Comparison of ENCODE assay signal across 10 cellular contexts in the genomic region with DNA sequence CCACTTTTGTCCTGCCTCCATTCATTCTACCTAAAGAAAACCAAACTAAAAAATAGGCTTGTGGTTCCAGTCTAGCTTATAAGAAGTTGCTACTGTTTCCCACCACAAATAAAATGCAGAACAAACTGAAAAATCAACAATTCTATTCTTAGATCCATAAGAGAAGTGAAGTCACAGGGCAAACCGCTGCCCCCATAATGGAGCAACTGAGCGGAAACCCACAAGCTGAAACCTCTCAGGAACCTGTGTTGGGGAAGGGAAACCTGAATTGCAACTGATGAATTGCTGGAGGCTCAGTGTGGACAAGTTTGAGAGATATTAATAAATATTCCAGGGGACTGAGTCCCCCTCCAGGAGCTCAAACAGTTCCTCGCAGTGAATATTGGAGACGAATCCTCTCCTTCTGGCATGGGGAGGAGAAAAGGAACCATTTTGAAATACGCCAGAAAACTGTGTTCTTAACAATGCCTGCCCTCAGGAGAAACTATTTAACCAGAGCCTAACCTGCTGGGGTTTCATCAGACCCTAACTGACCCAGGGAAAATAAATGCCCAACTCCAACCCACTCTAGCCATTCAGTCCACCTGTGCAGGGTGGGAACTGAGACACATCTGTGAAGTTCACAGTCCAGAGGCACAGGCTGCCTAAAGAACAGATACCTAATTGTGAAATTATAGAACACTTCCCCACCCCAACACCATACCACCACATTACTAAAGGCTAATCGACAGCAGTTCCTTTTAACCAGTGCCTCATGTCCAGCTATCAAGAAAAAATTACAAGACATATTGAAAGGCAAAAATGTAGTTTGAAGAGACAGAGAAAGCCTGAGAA. TPM values are rescaled to one million over a fixed set of nuclear protein-coding genes. Genes with fewer than 3 reads are reported as not detected.
DNase-seq lines count a peak whose midpoint lies in the region; ATAC-seq lines count a peak whose summit lies in the region.
"Had no signal": no experiment of that assay in that cellular context is flagged by ENCODE, and none has a peak within 500 bp of the region (broad histone marks: within the 10 kb centered on the region; RNA-seq: fewer than 3 reads in every experiment).

No MANE protein-coding gene starts in this region.

- H2AK5ac ChIP-seq in mesendoderm (ENCODE audit: low read length), result no peak overlapping the region

- DNase-seq in CD1c-positive myeloid dendritic cell (ENCODE audit: extremely low spot score), result peak; percentile 78
- DNase-seq in NOMO-1 treated with dmso at 0.1 percent for 144 hours (lab: John Stamatoyannopoulos, UW; ENCODE audit: unreplicated experiment), result peak; percentile 93
- no peak for DNase-seq in GM03348 (ENCODE audit: low spot score)
- no peak for DNase-seq in mesendoderm
- DNase-seq in stimulated activated naive CD8-positive, alpha-beta T cell treated with anti-CD3 and anti-CD28 coated beads, Interleukin-15, Interleukin-2, amounts not matched to agents 100 U/mL and 50 U/mL, for 24 hours, result no peak
- DNase-seq in NCI-H2171 treated with DMSO at 0.1 percent for 48 hours (lab: John Stamatoyannopoulos, UW), result no peak
- DNase-seq: gastrocnemius medialis, NCI-H510A treated with DMSO at 0.1 percent for 48 hours had no signal

- H3K23ac ChIP-seq in mesendoderm (ENCODE audit: low read length), result no peak overlapping the region

- no peak overlapping the region for H3K4ac ChIP-seq in mesendoderm (ENCODE audit: low read depth, low read length)

- H3K9ac ChIP-seq in mesendoderm (ENCODE audit: low read length), result no peak overlapping the region

- no peaks in the 10 kb centered on the region for H3K4me1 ChIP-seq in mesendoderm (ENCODE audit: control insufficient read depth, low read depth, low read length)
- H3K4me1 ChIP-seq: gastrocnemius medialis had no signal

- no peak overlapping the region for H3K18ac ChIP-seq in mesendoderm (ENCODE audit: low read length)

- H3K56ac ChIP-seq in mesendoderm (ENCODE audit: low read length), result no peak overlapping the region

- ATAC-seq in GM19438 (IDR thresholded peaks at IDR 0.05; ENCODE audit: low read depth, unreplicated experiment) (peak; percentile 87), HG03039 (IDR thresholded peaks at IDR 0.05; ENCODE audit: unreplicated experiment) (peak; percentile 83)
- no peak for ATAC-seq in stimulated activated naive CD8-positive, alpha-beta T cell treated with anti-CD3 and anti-CD28 coated beads, Interleukin-15, Interleukin-2, amounts not matched to agents 100 U/mL and 50 U/mL, for 24 hours
- ATAC-seq: gastrocnemius medialis had no signal

- H2BK15ac ChIP-seq in mesendoderm (replicated peaks; ENCODE audit: low read depth), result no peak overlapping the region

- no peak overlapping the region for H4K5ac ChIP-seq in mesendoderm (ENCODE audit: low read length)

- no peak overlapping the region for H3K4me2 ChIP-seq in mesendoderm (ENCODE audit: low read length)

- H3K27me3 ChIP-seq in mesendoderm (ENCODE audit: insufficient read depth, low read length, poor library complexity), result no peaks in the 10 kb centered on the region
- H3K27me3 ChIP-seq: gastrocnemius medialis had no signal

- no peak overlapping the region for H2BK120ac ChIP-seq in mesendoderm (ENCODE audit: low read depth, low read length)

- H3K27ac ChIP-seq in mesendoderm (ENCODE audit: low read depth, low read length), result no peak overlapping the region
- H3K27ac ChIP-seq: gastrocnemius medialis had no signal

- no peaks in the 10 kb centered on the region for H3K36me3 ChIP-seq in mesendoderm (ENCODE audit: control insufficient read depth, insufficient read depth, low read length)
- H3K36me3 ChIP-seq: gastrocnemius medialis had no signal

- no peak overlapping the region for H4K8ac ChIP-seq in mesendoderm (ENCODE audit: low read depth, low read length)

- H3K79me1 ChIP-seq in mesendoderm (ENCODE audit: low read length), result no peaks in the 10 kb centered on the region

- no CpG with 5 or more reads among the region's 6 CpGs for WGBS in mesendoderm (ENCODE audit: extremely low coverage, insufficient coverage, low lambda C conversion rate)

- no peak overlapping the region for H3K4me3 ChIP-seq in mesendoderm (ENCODE audit: low read length)
- H3K4me3 ChIP-seq: gastrocnemius medialis had no signal

- H3K79me2 ChIP-seq in mesendoderm (ENCODE audit: control insufficient read depth, insufficient read depth, low read length), result no peaks in the 10 kb centered on the region

- no peak overlapping the region for H2BK5ac ChIP-seq in mesendoderm (ENCODE audit: low read length)

RNA-seq across cellular contexts. Expression of a gene that starts 22.8 kb away (rescaled TPM):
- 10.7 TPM for polyA plus RNA-seq in mesendoderm (2013, experiment 1 of 2)
- polyA plus RNA-seq in mesendoderm (2013, experiment 2 of 2), result 10.5 TPM

Comparison
In these comparisons a context has a peak if more than half of its experiments do, and no peak if none do; other contexts are left out.
1. DNase-seq: peak in CD1c-positive myeloid dendritic cell (single experiment) and NOMO-1 treated with dmso at 0.1 percent for 144 hours (single experiment); none in GM03348 (single experiment), mesendoderm (single experiment), stimulated activated naive CD8-positive, alpha-beta T cell treated with anti-CD3 and anti-CD28 coated beads, Interleukin-15, Interleukin-2, amounts not matched to agents 100 U/mL and 50 U/mL, for 24 hours (single experiment) and NCI-H2171 treated with DMSO at 0.1 percent for 48 hours (single experiment).